In the genomic region with DNA sequence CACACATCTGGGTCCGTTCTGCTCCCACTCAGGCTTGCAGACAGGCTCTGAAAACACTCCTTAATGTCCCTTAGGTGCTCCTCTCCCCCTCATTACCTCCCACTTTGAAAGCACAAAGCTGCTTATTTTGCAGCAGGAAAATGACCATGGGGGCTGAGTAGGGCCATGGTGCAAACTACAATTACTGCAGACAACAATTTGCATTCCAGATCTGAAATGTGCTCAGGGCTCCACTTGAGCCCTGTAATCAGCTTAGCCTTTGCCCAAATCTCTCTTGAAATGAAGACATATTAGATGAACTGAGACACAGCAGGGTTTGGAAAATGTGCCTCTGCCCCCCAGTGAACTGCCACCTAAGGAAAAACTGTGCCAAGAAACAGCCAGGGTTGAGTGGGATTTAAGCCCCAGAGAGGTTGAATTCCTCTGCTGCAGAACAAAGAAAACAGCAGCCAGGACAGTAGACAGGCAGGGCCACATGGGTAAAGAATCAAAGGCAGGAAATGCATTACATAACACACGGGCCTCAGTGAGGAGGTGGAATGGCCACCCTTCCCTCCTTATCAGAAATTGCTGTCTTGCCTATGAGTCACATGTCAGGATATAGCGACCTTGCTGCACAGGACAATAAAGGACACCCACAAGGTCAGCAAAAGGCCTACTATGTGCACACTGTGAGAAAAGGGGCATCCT, we compare ENCODE assay signal across 10 cellular contexts.
A peak's percentile ranks its signal among the peaks of the same experiment; 100 is the strongest.
DNase-seq lines count a peak whose midpoint lies in the region; ATAC-seq, FAIRE-seq and TF ChIP-seq lines count a peak whose summit lies in the region.
"Had no signal": no experiment of that assay in that cellular context is flagged by ENCODE, and none has a peak within 500 bp of the region (broad histone marks: within the 10 kb centered on the region; RNA-seq: fewer than 3 reads in every experiment).

No MANE protein-coding gene starts in this region.

- H3K9me3 ChIP-seq in breast epithelium = no peaks in the 10 kb centered on the region
- no peaks in the 10 kb centered on the region for H3K9me3 ChIP-seq in heart left ventricle
- no peaks in the 10 kb centered on the region for H3K9me3 ChIP-seq in esophagus squamous epithelium

- in situ Hi-C loops in SK-MEL-5 (cut with HindIII; ENCODE audit: low pct_unique_long_range_greater_than_20kb, low sequenced_read_pairs) = no loop called here

- H3K27ac Mint-ChIP-seq in MCF 10A (ENCODE audit: low read depth, unreplicated experiment) = no peak overlapping the region
- H3K27ac Mint-ChIP-seq in stimulated activated naive CD8-positive, alpha-beta T cell treated with anti-CD3 and anti-CD28 coated beads, Interleukin-15, amount 100 ng/mL, for 72 hours = peak overlapping the region; percentile 12 to 73
- H3K27ac Mint-ChIP-seq: stimulated activated memory B cell treated with anti-CD40 and anti-IgM and Interleukin-4, amounts not matched to agents 10 μg/mL and 1 μg/mL and 100 μg/mL, for 72 hours had no signal

- no peaks in the 10 kb centered on the region for H3K36me3 Mint-ChIP-seq in MCF 10A (ENCODE audit: insufficient read depth, unreplicated experiment)
- H3K36me3 Mint-ChIP-seq: stimulated activated memory B cell treated with anti-CD40 and anti-IgM and Interleukin-4, amounts not matched to agents 10 μg/mL and 1 μg/mL and 100 μg/mL, for 72 hours had no signal

- POLR2A ChIA-PET in MCF 10A (lab: Yijun Ruan, JAX) = interaction anchor here (1.3 kb wide), 1 partner anchor 127 kb away, joined by 3 read pairs; a partner anchor contains a TSS

- H3K9me3 Mint-ChIP-seq in MCF 10A (ENCODE audit: unreplicated experiment) = no peaks in the 10 kb centered on the region
- peaks cover under 1 to 12% of the 10 kb centered on the region in 2 donors for H3K9me3 Mint-ChIP-seq in stimulated activated naive CD8-positive, alpha-beta T cell treated with anti-CD3 and anti-CD28 coated beads, Interleukin-15, amount 100 ng/mL, for 72 hours
- H3K9me3 Mint-ChIP-seq: stimulated activated memory B cell treated with anti-CD40 and anti-IgM and Interleukin-4, amounts not matched to agents 10 μg/mL and 1 μg/mL and 100 μg/mL, for 72 hours had no signal

- no peak for FAIRE-seq in GM12892 (lab: Jason Lieb, UNC)
- FAIRE-seq: GM19239 had no signal

- no peaks in the 10 kb centered on the region for H3K27me3 Mint-ChIP-seq in MCF 10A (ENCODE audit: insufficient read depth, unreplicated experiment)
- H3K27me3 Mint-ChIP-seq in stimulated activated naive CD8-positive, alpha-beta T cell treated with anti-CD3 and anti-CD28 coated beads, Interleukin-15, amount 100 ng/mL, for 72 hours = no peaks in the 10 kb centered on the region
- H3K27me3 Mint-ChIP-seq: stimulated activated memory B cell treated with anti-CD40 and anti-IgM and Interleukin-4, amounts not matched to agents 10 μg/mL and 1 μg/mL and 100 μg/mL, for 72 hours had no signal

- 32 to 52% (median 39%) methylated on average over 3 of the region's 3 CpGs for WGBS in heart left ventricle, 4 donors
- 39 to 43% methylated on average over 3 of the region's 3 CpGs for WGBS in esophagus squamous epithelium, 2 donors

- intact Hi-C loops in MCF 10A (cut with micrococcal nuclease) = no loop called here
- intact Hi-C loops in breast epithelium (cut with DNase I; ENCODE audit: low total_unique reads) = no loop called here
- intact Hi-C loops in heart left ventricle (cut with DNase I) = loop anchor here in 2 of 10 donors (5.0 kb wide), 1 partner anchor 126 kb away; a partner anchor contains a TSS
- intact Hi-C loops in esophagus squamous epithelium (cut with DNase I) = no loop called here

- no peak overlapping the region for H3K4me3 ChIP-seq in breast epithelium
- no peak overlapping the region for H3K4me3 ChIP-seq in heart left ventricle
- H3K4me3 ChIP-seq in esophagus squamous epithelium = no peak overlapping the region

- no peak overlapping the region for H3K4me3 Mint-ChIP-seq in MCF 10A (ENCODE audit: unreplicated experiment)
- H3K4me3 Mint-ChIP-seq in stimulated activated naive CD8-positive, alpha-beta T cell treated with anti-CD3 and anti-CD28 coated beads, Interleukin-15, amount 100 ng/mL, for 72 hours = no peak overlapping the region
- H3K4me3 Mint-ChIP-seq: stimulated activated memory B cell treated with anti-CD40 and anti-IgM and Interleukin-4, amounts not matched to agents 10 μg/mL and 1 μg/mL and 100 μg/mL, for 72 hours had no signal

- H3K36me3 ChIP-seq in breast epithelium (no peaks in the 10 kb centered on the region), heart left ventricle (no peaks in the 10 kb centered on the region), esophagus squamous epithelium (no peaks in the 10 kb centered on the region)

- no peak overlapping the region for H3K27ac ChIP-seq in breast epithelium
- H3K27ac ChIP-seq in heart left ventricle = peak overlapping the region in 10 of 12 donors; percentile 3 to 72 (median 52)
- peak overlapping the region in 1 of 4 donors; percentile 22 for H3K27ac ChIP-seq in esophagus squamous epithelium

- no TSS peak for BruUV-seq in MCF 10A (replicated peaks; lab: Mats Ljungman, UMichigan)

- ATAC-seq in heart left ventricle (peak; percentile 52 to 81 (median 72)), HG03139 (IDR thresholded peaks at IDR 0.05; ENCODE audit: unreplicated experiment) (no peak)
- peak; percentile 62 for ATAC-seq in stimulated activated naive CD8-positive, alpha-beta T cell treated with anti-CD3 and anti-CD28 coated beads, Interleukin-15, amount 100 ng/mL, for 72 hours
- ATAC-seq: stimulated activated memory B cell treated with anti-CD40 and anti-IgM and Interleukin-4, amounts not matched to agents 10 μg/mL and 1 μg/mL and 100 μg/mL, for 72 hours had no signal

- no peak for TF ChIP-seq CTCF in MCF 10A (IDR thresholded peaks at IDR 0.05; ENCODE audit: unreplicated experiment)
- TF ChIP-seq CTCF in breast epithelium (IDR thresholded peaks at IDR 0.05) = no peak
- no peak for TF ChIP-seq CTCF in heart left ventricle (IDR thresholded peaks at IDR 0.05)
- no peak for TF ChIP-seq CTCF in esophagus squamous epithelium (IDR thresholded peaks at IDR 0.05)

- DNase-seq in MCF 10A (ENCODE audit: unreplicated experiment) (peak; percentile 17), breast epithelium (ENCODE audit: low spot score in 2 of 2) (no peak), SK-MEL-5 (ENCODE audit: low read depth, low spot score) (peak; percentile 10), heart left ventricle (peak in 1 of 5 donors; percentile 30), esophagus squamous epithelium (lab: John Stamatoyannopoulos, UW) (no peak), GM12892 (ENCODE audit: insufficient read length) (no peak)
- DNase-seq in stimulated activated naive CD8-positive, alpha-beta T cell treated with anti-CD3 and anti-CD28 coated beads, Interleukin-15, amount 100 ng/mL, for 72 hours = no peak

- no peak for TF ChIP-seq POLR2A in breast epithelium (IDR thresholded peaks at IDR 0.05)
- no peak for TF ChIP-seq POLR2A in heart left ventricle (IDR thresholded peaks at IDR 0.05)
- no peak for TF ChIP-seq POLR2A in esophagus squamous epithelium (IDR thresholded peaks at IDR 0.05)
- TF ChIP-seq POLR2A in GM12892 (IDR thresholded peaks at IDR 0.05; ENCODE audit: low read depth, low read length) = no peak

- H3K4me1 Mint-ChIP-seq in MCF 10A (ENCODE audit: insufficient read depth, unreplicated experiment) = peaks cover 17% of the 10 kb centered on the region
- H3K4me1 Mint-ChIP-seq in stimulated activated naive CD8-positive, alpha-beta T cell treated with anti-CD3 and anti-CD28 coated beads, Interleukin-15, amount 100 ng/mL, for 72 hours = peaks cover 67% of the 10 kb centered on the region

- H3K4me1 ChIP-seq in breast epithelium = no peaks in the 10 kb centered on the region
- peaks cover 2 to 70% (median 47%) of the 10 kb centered on the region in 12 donors for H3K4me1 ChIP-seq in heart left ventricle
- H3K4me1 ChIP-seq in esophagus squamous epithelium = peaks cover 11 to 76% (median 30%) of the 10 kb centered on the region in 3 donors

- H3K27me3 ChIP-seq in breast epithelium = no peaks in the 10 kb centered on the region
- no peaks in the 10 kb centered on the region for H3K27me3 ChIP-seq in heart left ventricle
- H3K27me3 ChIP-seq in esophagus squamous epithelium = no peaks in the 10 kb centered on the region

- CTCF ChIA-PET in MCF 10A (lab: Yijun Ruan, JAX) = interaction anchor here (0.6 to 1.2 kb wide), 2 partner anchors 127 to 1359 kb away, joined by 3 to 4 read pairs; a partner anchor contains a TSS

Comparison
In these comparisons a context has a peak if more than half of its experiments do, and no peak if none do; other contexts are left out.
1. DNase-seq: peak in MCF 10A (single experiment) and SK-MEL-5 (single experiment); none in breast epithelium (0 of 2), stimulated activated naive CD8-positive, alpha-beta T cell treated with anti-CD3 and anti-CD28 coated beads, Interleukin-15, amount 100 ng/mL, for 72 hours (0 of 2), esophagus squamous epithelium (single experiment) and GM12892 (single experiment).
2. H3K27ac ChIP-seq: peak in heart left ventricle (10 of 12); none in breast epithelium (0 of 2).